18 cellular contexts compared by ENCODE assay signal in genomic region chr2:37096568-37096967, GRCh38. TPM values are rescaled to one million over a fixed set of nuclear protein-coding genes. Genes with fewer than 3 reads are reported as not detected.
DNase-seq lines count a peak whose midpoint lies in the region; ATAC-seq and TF ChIP-seq lines count a peak whose summit lies in the region.
"Had no signal": no experiment of that assay in that cellular context is flagged by ENCODE, and none has a peak within 500 bp of the region (broad histone marks: within the 10 kb centered on the region; RNA-seq: fewer than 3 reads in every experiment).

No MANE protein-coding gene starts in this region.

- H3K36me3 Mint-ChIP-seq in CD4-positive, CD25-positive, alpha-beta regulatory T cell: peaks cover 33% of the 10 kb centered on the region
- H3K36me3 Mint-ChIP-seq in activated T-helper 17 cell treated with anti-CD3 and anti-CD28 coated beads, Interleukin-2, amount 50 U/mL, for 72 hours (ENCODE audit: low read depth): peaks cover 86% of the 10 kb centered on the region
- H3K36me3 Mint-ChIP-seq in naive thymus-derived CD4-positive, alpha-beta T cell: peaks cover 5 to 59% (median 31%) of the 10 kb centered on the region in 5 donors

- no peak overlapping the region for H3K56ac ChIP-seq in IMR-90 (ENCODE audit: extremely low read depth, insufficient read depth, low read length)

- H2AK9ac ChIP-seq in IMR-90 (replicated peaks; ENCODE audit: low read depth, low read length, poor library complexity): no peak overlapping the region

- H3K27ac ChIP-seq in CD4-positive, CD25-positive, alpha-beta regulatory T cell (ENCODE audit: insufficient read depth, low read length, poor library complexity, severe bottlenecking): no peak overlapping the region
- H3K27ac ChIP-seq in IMR-90 (ENCODE audit: insufficient read depth, low read length): no peak overlapping the region
- H3K27ac ChIP-seq in naive thymus-derived CD4-positive, alpha-beta T cell (ENCODE audit: low read depth, low read length): no peak overlapping the region
- H3K27ac ChIP-seq: HL-60 had no signal

- no peak overlapping the region for H4K8ac ChIP-seq in IMR-90 (ENCODE audit: low read depth in 2 of 2, low read length in 2 of 2)

- peaks cover 0 to 3% of the 10 kb centered on the region in 2 experiments; a peak in 1 of 4 replicates for H3K79me1 ChIP-seq in IMR-90 (ENCODE audit: low read depth in 1 of 2, low read length in 2 of 2)

- H4K20me1 ChIP-seq in IMR-90 (ENCODE audit: insufficient read depth, low read length): no peaks in the 10 kb centered on the region

- CTCF ChIA-PET in IMR-90 (lab: Yijun Ruan, JAX): no interaction called here
- CTCF ChIA-PET in naive thymus-derived CD4-positive, alpha-beta T cell (lab: Charles Lee): no interaction called here

- no peaks in the 10 kb centered on the region for H3K9me3 Mint-ChIP-seq in CD4-positive, CD25-positive, alpha-beta regulatory T cell
- H3K9me3 Mint-ChIP-seq in activated T-helper 17 cell treated with anti-CD3 and anti-CD28 coated beads, Interleukin-2, amount 50 U/mL, for 72 hours: no peaks in the 10 kb centered on the region
- no peaks in the 10 kb centered on the region for H3K9me3 Mint-ChIP-seq in naive thymus-derived CD4-positive, alpha-beta T cell
- H3K9me3 Mint-ChIP-seq: CD8-positive, alpha-beta memory T cell; GM23338 had no signal

- H4K5ac ChIP-seq in IMR-90 (ENCODE audit: low read depth, low read length): no peak overlapping the region

- no peak overlapping the region for H2BK5ac ChIP-seq in IMR-90 (ENCODE audit: low read depth, low read length, poor library complexity, severe bottlenecking)

- no peak for DNase-seq in CD4-positive, CD25-positive, alpha-beta regulatory T cell
- DNase-seq in IMR-90 (no peak), T1000 (lab: John Stamatoyannopoulos, UW) (no peak), foreskin fibroblast (no peak), GF-D8 (lab: John Stamatoyannopoulos, UW) (no peak)
- no peak for DNase-seq in naive thymus-derived CD4-positive, alpha-beta T cell
- DNase-seq: CD8-positive, alpha-beta memory T cell; DMS79; NCI-H1436; NCI-H2029 treated with DMSO at 0.1 percent for 48 hours; NCI-H2171 treated with DMSO at 0.1 percent for 48 hours; NCI-H446 treated with DMSO at 0.1 percent for 48 hours; NCI-H774 had no signal

- no peak for TF ChIP-seq RAD21 in IMR-90 (IDR thresholded peaks at IDR 0.05; ENCODE audit: low read length)

- in situ Hi-C loops in IMR-90 (cut with MboI; ENCODE audit: low sequenced_read_pairs): no loop called here

- no peak overlapping the region for H3K9ac ChIP-seq in IMR-90 (ENCODE audit: low read depth, low read length)

- no peak overlapping the region for H2BK120ac ChIP-seq in IMR-90 (ENCODE audit: low read depth, low read length)

- H3K27ac Mint-ChIP-seq in CD4-positive, CD25-positive, alpha-beta regulatory T cell: peak overlapping the region in 2 of 3 donors; percentile 67 to 77
- H3K27ac Mint-ChIP-seq in activated T-helper 17 cell treated with anti-CD3 and anti-CD28 coated beads, Interleukin-2, amount 50 U/mL, for 72 hours: peak overlapping the region; percentile 20
- peak overlapping the region in 6 of 9 donors; percentile 26 to 88 (median 56) for H3K27ac Mint-ChIP-seq in naive thymus-derived CD4-positive, alpha-beta T cell
- H3K27ac Mint-ChIP-seq: GM23338 had no signal

- no peaks in the 10 kb centered on the region for H3K4me1 ChIP-seq in CD4-positive, CD25-positive, alpha-beta regulatory T cell (ENCODE audit: control insufficient read depth, insufficient read depth, low read length, poor library complexity, severe bottlenecking)
- no peaks in the 10 kb centered on the region for H3K4me1 ChIP-seq in IMR-90 (ENCODE audit: control insufficient read depth, insufficient read depth, low read length)
- H3K4me1 ChIP-seq in naive thymus-derived CD4-positive, alpha-beta T cell (ENCODE audit: control insufficient read depth in 2 of 2, insufficient read depth in 2 of 2, low read length in 2 of 2): no peaks in the 10 kb centered on the region

- H2AFZ ChIP-seq in IMR-90 (replicated peaks; ENCODE audit: low read length, poor library complexity): no peak overlapping the region
- H2AFZ ChIP-seq: GM23338 had no signal

- H3K14ac ChIP-seq in IMR-90 (replicated peaks; ENCODE audit: low read depth, low read length): no peak overlapping the region

- no CpG with 5 or more reads among the region's 1 CpG for WGBS in IMR-90 (ENCODE audit: extremely low coverage in 2 of 2, insufficient read length in 1 of 2), 2 experiments

- BruUV-seq in IMR-90 (replicated peaks; lab: Mats Ljungman, UMichigan): TSS peak; percentile 66

- intact Hi-C loops in IMR-90 (cut with micrococcal nuclease): no loop called here
- intact Hi-C loops in naive thymus-derived CD4-positive, alpha-beta T cell (cut with micrococcal nuclease): no loop called here

- H3K23ac ChIP-seq in IMR-90 (ENCODE audit: low read depth, low read length): no peak overlapping the region

- H4K91ac ChIP-seq in IMR-90 (ENCODE audit: insufficient read depth, low read depth, low read length): no peak overlapping the region

- no peak overlapping the region for H3K4me3 Mint-ChIP-seq in CD4-positive, CD25-positive, alpha-beta regulatory T cell
- H3K4me3 Mint-ChIP-seq in activated T-helper 17 cell treated with anti-CD3 and anti-CD28 coated beads, Interleukin-2, amount 50 U/mL, for 72 hours: no peak overlapping the region
- H3K4me3 Mint-ChIP-seq in naive thymus-derived CD4-positive, alpha-beta T cell: no peak overlapping the region
- H3K4me3 Mint-ChIP-seq: CD8-positive, alpha-beta memory T cell; GM23338 had no signal

- peaks cover 76% of the 10 kb centered on the region for H3K36me3 ChIP-seq in CD4-positive, CD25-positive, alpha-beta regulatory T cell (ENCODE audit: control insufficient read depth, insufficient read depth, low read length)
- H3K36me3 ChIP-seq in IMR-90 (ENCODE audit: control insufficient read depth, insufficient read depth, low read length): peaks cover 16% of the 10 kb centered on the region
- peaks cover 14 to 74% (median 24%) of the 10 kb centered on the region in 3 experiments for H3K36me3 ChIP-seq in naive thymus-derived CD4-positive, alpha-beta T cell (ENCODE audit: control insufficient read depth in 2 of 3, insufficient read depth in 3 of 3, low read length in 3 of 3)

- no peak overlapping the region for H3K4ac ChIP-seq in IMR-90 (ENCODE audit: low read depth, low read length)

- H3K4me1 Mint-ChIP-seq in CD4-positive, CD25-positive, alpha-beta regulatory T cell: peaks cover 0 to 9% (median 0%) of the 10 kb centered on the region in 4 donors
- H3K4me1 Mint-ChIP-seq in activated T-helper 17 cell treated with anti-CD3 and anti-CD28 coated beads, Interleukin-2, amount 50 U/mL, for 72 hours: no peaks in the 10 kb centered on the region
- peaks cover 0 to 1% (median 0%) of the 10 kb centered on the region in 7 donors for H3K4me1 Mint-ChIP-seq in naive thymus-derived CD4-positive, alpha-beta T cell
- H3K4me1 Mint-ChIP-seq: GM23338 had no signal

- no peak overlapping the region for H2BK15ac ChIP-seq in IMR-90 (ENCODE audit: low read depth, low read length)

- no peaks in the 10 kb centered on the region for H3K9me1 ChIP-seq in IMR-90 (ENCODE audit: insufficient read depth, low read length)

- H3K4me2 ChIP-seq in IMR-90 (ENCODE audit: low read depth, low read length): no peak overlapping the region
- H3K4me2 ChIP-seq: GM23338 had no signal

- no peaks in the 10 kb centered on the region for H3K27me3 ChIP-seq in CD4-positive, CD25-positive, alpha-beta regulatory T cell (ENCODE audit: control insufficient read depth, insufficient read depth, low read length)
- H3K27me3 ChIP-seq in IMR-90 (ENCODE audit: control insufficient read depth, insufficient read depth, low read length): no peaks in the 10 kb centered on the region
- no peaks in the 10 kb centered on the region for H3K27me3 ChIP-seq in naive thymus-derived CD4-positive, alpha-beta T cell (ENCODE audit: control insufficient read depth in 2 of 2, insufficient read depth in 2 of 2, low read length in 2 of 2)

- H2BK20ac ChIP-seq in IMR-90 (ENCODE audit: low read depth, low read length): no peak overlapping the region

- ATAC-seq in CD4-positive, CD25-positive, alpha-beta regulatory T cell (ENCODE audit: low read depth in 2 of 2): no peak
- no peak for ATAC-seq in IMR-90 (ENCODE audit: low read depth)
- ATAC-seq in activated T-helper 17 cell treated with anti-CD3 and anti-CD28 coated beads, Interleukin-2, amount 50 U/mL, for 72 hours (replicated peaks): no peak
- ATAC-seq in naive thymus-derived CD4-positive, alpha-beta T cell: no peak
- ATAC-seq in GM18511 (IDR thresholded peaks at IDR 0.05; ENCODE audit: unreplicated experiment): no peak
- ATAC-seq: GM23338, HCT116 had no signal

- H3K18ac ChIP-seq in IMR-90 (ENCODE audit: low read depth, low read length): no peak overlapping the region

- TF ChIP-seq CTCF in IMR-90 (conservative IDR thresholded peaks at IDR 0.05; ENCODE audit: low read depth, low read length) (no peak), foreskin fibroblast (IDR thresholded peaks at IDR 0.05; ENCODE audit: low read depth, low read length) (no peak)

- H3K9me3 ChIP-seq in CD4-positive, CD25-positive, alpha-beta regulatory T cell (ENCODE audit: control insufficient read depth in 2 of 2, low read length in 2 of 2): no peaks in the 10 kb centered on the region
- H3K9me3 ChIP-seq in IMR-90 (ENCODE audit: control insufficient read depth, insufficient read depth, low read length): no peaks in the 10 kb centered on the region
- no peaks in the 10 kb centered on the region for H3K9me3 ChIP-seq in naive thymus-derived CD4-positive, alpha-beta T cell (ENCODE audit: control insufficient read depth in 2 of 3, low read length in 3 of 3)

- dilution Hi-C loops in IMR-90 (cut with HindIII; ENCODE audit: low sequenced_read_pairs, unreplicated experiment): no loop called here

- POLR2A ChIA-PET in IMR-90 (lab: Charles Lee; ENCODE audit: unreplicated experiment): no interaction called here
- POLR2A ChIA-PET in naive thymus-derived CD4-positive, alpha-beta T cell (lab: Charles Lee): interaction anchor here (0.9 kb wide), 1 partner anchor 100 kb away, joined by 4 read pairs; the partner anchor contains the start of gene CEBPZOS

- TF ChIP-seq POLR2A in IMR-90 (IDR thresholded peaks at IDR 0.05; ENCODE audit: low read depth, low read length): no peak

- no peak overlapping the region for H2AK5ac ChIP-seq in IMR-90 (ENCODE audit: low read depth, low read length)

- H3K4me3 ChIP-seq in CD4-positive, CD25-positive, alpha-beta regulatory T cell (ENCODE audit: low read depth, low read length): no peak overlapping the region
- H3K4me3 ChIP-seq in IMR-90 (ENCODE audit: insufficient read depth, low read depth, low read length) (no peak overlapping the region), foreskin fibroblast (ENCODE audit: low read depth in 1 of 2, low read length in 2 of 2) (no peak overlapping the region)
- no peak overlapping the region for H3K4me3 ChIP-seq in naive thymus-derived CD4-positive, alpha-beta T cell (ENCODE audit: low read length)
- H3K4me3 ChIP-seq: GM23338 had no signal

- H3K27me3 Mint-ChIP-seq in CD4-positive, CD25-positive, alpha-beta regulatory T cell: no peaks in the 10 kb centered on the region
- no peaks in the 10 kb centered on the region for H3K27me3 Mint-ChIP-seq in activated T-helper 17 cell treated with anti-CD3 and anti-CD28 coated beads, Interleukin-2, amount 50 U/mL, for 72 hours
- no peaks in the 10 kb centered on the region for H3K27me3 Mint-ChIP-seq in naive thymus-derived CD4-positive, alpha-beta T cell
- H3K27me3 Mint-ChIP-seq: CD8-positive, alpha-beta memory T cell had no signal

RNA-seq across cellular contexts. Expression of gene GPATCH11, which starts 12.2 kb away (rescaled TPM):
- 10.5 TPM for total RNA-seq in CD4-positive, CD25-positive, alpha-beta regulatory T cell
- 10 to 100 TPM in 2 of 4 donors, 1 to 10 TPM in 2; 9.6 to 11.3 (median 10.2) TPM for polyA plus RNA-seq in CD4-positive, CD25-positive, alpha-beta regulatory T cell
- 4.7 and 8.1 TPM in 2 replicates for total RNA-seq in IMR-90 (2012; rRNA removed)
- 2.9 and 3.9 TPM in 2 replicates for polyA plus RNA-seq in IMR-90 (2012; rRNA removed)
- polyA plus RNA-seq in IMR-90 (2012; cell fraction: cytosol; rRNA removed): 0.49 and 0.88 TPM in 2 replicates
- polyA plus RNA-seq in IMR-90 (2012; cell fraction: nucleus; rRNA removed; ENCODE audit: low replicate concordance): 0.16 and 1.3 TPM in 2 replicates
- 10 to 100 TPM; 12.4 to 17.9 TPM for total RNA-seq in activated T-helper 17 cell treated with anti-CD3 and anti-CD28 coated beads, Interleukin-2, amount 50 U/mL, for 72 hours
- total RNA-seq in naive thymus-derived CD4-positive, alpha-beta T cell: 10 to 100 TPM in 3 of 5 experiments, 1 to 10 TPM in 2; 6.0 to 19.0 (median 11.1) TPM
- polyA plus RNA-seq in naive thymus-derived CD4-positive, alpha-beta T cell: 1 to 10 TPM; 8.4 to 8.8 TPM

RNA-seq across cellular contexts. Expression of gene HEATR5B, which starts 12.4 kb away (rescaled TPM):
- total RNA-seq in CD4-positive, CD25-positive, alpha-beta regulatory T cell: 49.1 TPM
- 10 to 100 TPM in 2 of 4 donors, 1 to 10 TPM in 2; 7.4 to 13.6 (median 9.8) TPM for polyA plus RNA-seq in CD4-positive, CD25-positive, alpha-beta regulatory T cell
- total RNA-seq in IMR-90 (2012; rRNA removed): 17.9 and 20.6 TPM in 2 replicates
- 7.6 and 8.3 TPM in 2 replicates for polyA plus RNA-seq in IMR-90 (2012; rRNA removed)
- 1.6 and 1.8 TPM in 2 replicates for polyA plus RNA-seq in IMR-90 (2012; cell fraction: cytosol; rRNA removed)
- polyA plus RNA-seq in IMR-90 (2012; cell fraction: nucleus; rRNA removed; ENCODE audit: low replicate concordance): 6.1 and 40.0 TPM in 2 replicates
- total RNA-seq in activated T-helper 17 cell treated with anti-CD3 and anti-CD28 coated beads, Interleukin-2, amount 50 U/mL, for 72 hours: 10 to 100 TPM; 23.2 to 23.9 TPM
- 10 to 100 TPM; 25.2 to 50.5 (median 39.3) TPM for total RNA-seq in naive thymus-derived CD4-positive, alpha-beta T cell
- polyA plus RNA-seq in naive thymus-derived CD4-positive, alpha-beta T cell: 10 to 100 TPM; 13.1 to 23.1 TPM

Comparison
In these comparisons a context has a peak if more than half of its experiments do, and no peak if none do; other contexts are left out.
1. H3K27ac Mint-ChIP-seq: peak in every context shown above with its lines; median percentile 72 in CD4-positive, CD25-positive, alpha-beta regulatory T cell; 56 in naive thymus-derived CD4-positive, alpha-beta T cell; 20 in activated T-helper 17 cell treated with anti-CD3 and anti-CD28 coated beads, Interleukin-2, amount 50 U/mL, for 72 hours.